In the genomic region with DNA sequence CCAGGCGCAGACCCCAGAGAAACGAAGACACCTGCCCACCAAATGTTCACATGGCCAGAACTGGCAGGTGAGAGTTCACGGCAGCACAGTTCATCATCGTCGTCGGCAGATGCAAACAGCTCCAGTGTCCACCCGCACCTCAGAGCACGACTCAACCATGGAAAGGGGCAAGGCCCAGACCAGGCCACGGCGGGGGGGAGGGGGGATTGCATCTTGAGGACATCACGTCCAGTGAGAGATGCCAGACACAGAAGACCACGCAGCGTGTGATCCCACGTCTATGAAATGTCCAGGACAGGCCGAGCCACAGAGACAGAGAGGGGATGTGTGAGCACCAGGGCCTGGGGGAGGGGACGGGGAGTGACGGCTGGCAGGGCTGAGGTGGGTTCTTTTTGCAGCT, we compare ENCODE assay signal across 1 cellular context.
TF ChIP-seq lines count a peak whose summit lies in the region.

No MANE protein-coding gene starts in this region.

TF ChIP-seq in GM12878, 131 proteins besides CTCF, POLR2A, EP300 and RAD21:
- TF ChIP-seq BRCA1 (IDR thresholded peaks at IDR 0.05; ENCODE audit: low read depth, low read length), result no peak
- TF ChIP-seq CHD4 (IDR thresholded peaks at IDR 0.05), result no peak
- TF ChIP-seq SMAD5 (IDR thresholded peaks at IDR 0.05; ENCODE audit: low read depth), result no peak
- TF ChIP-seq EGR1 (IDR thresholded peaks at IDR 0.05; ENCODE audit: borderline replicate concordance in 1 of 2, low read depth in 2 of 2, low read length in 2 of 2), result no peak
- no peak for TF ChIP-seq SMC3 (IDR thresholded peaks at IDR 0.05; ENCODE audit: borderline replicate concordance, low read length)
- no peak for TF ChIP-seq ZZZ3 (IDR thresholded peaks at IDR 0.05; ENCODE audit: control insufficient read depth, insufficient read length, low read depth)
